20 cellular contexts compared by ENCODE assay signal in genomic region chr16:14151256-14152030, GRCh38.
DNase-seq lines count a peak whose midpoint lies in the region; ATAC-seq and TF ChIP-seq lines count a peak whose summit lies in the region.
"Had no signal": no experiment of that assay in that cellular context is flagged by ENCODE, and none has a peak within 500 bp of the region (broad histone marks: within the 10 kb centered on the region; RNA-seq: fewer than 3 reads in every experiment).

No MANE protein-coding gene starts in this region.

- H3K23ac ChIP-seq in mesenchymal stem cell (ENCODE audit: low read length in 2 of 2) (no peak overlapping the region), neuronal stem cell (ENCODE audit: low read depth, low read length, poor library complexity) (no peak overlapping the region)

- H2BK15ac ChIP-seq in mesenchymal stem cell (ENCODE audit: low read depth, poor library complexity, severe bottlenecking) (no peak overlapping the region), neuronal stem cell (ENCODE audit: low read length) (no peak overlapping the region)

- H3K27me3 ChIP-seq in fibroblast of lung (ENCODE audit: control insufficient read depth, insufficient read depth, low read length) (no peaks in the 10 kb centered on the region), mesenchymal stem cell (ENCODE audit: control insufficient read depth in 1 of 2, insufficient read depth in 1 of 2, low read length in 2 of 2) (no peaks in the 10 kb centered on the region), suprapubic skin (no peaks in the 10 kb centered on the region), neuronal stem cell (ENCODE audit: control insufficient read depth in 3 of 3, insufficient read depth in 3 of 3, low read depth in 1 of 3, low read length in 3 of 3) (no peaks in the 10 kb centered on the region)
- H3K27me3 ChIP-seq: ovary, upper lobe of left lung had no signal

- no peaks in the 10 kb centered on the region for H4K20me1 ChIP-seq in fibroblast of lung (ENCODE audit: control insufficient read depth, extremely low read depth, insufficient read depth, low read length)

- H4K8ac ChIP-seq in mesenchymal stem cell (ENCODE audit: low read length) = no peak overlapping the region
- no peak overlapping the region for H4K8ac ChIP-seq in neuronal stem cell (ENCODE audit: low read depth, low read length)

- H3K36me3 ChIP-seq in fibroblast of lung (ENCODE audit: control insufficient read depth, insufficient read depth, low read length) (no peaks in the 10 kb centered on the region), mesenchymal stem cell (ENCODE audit: control insufficient read depth in 1 of 2, insufficient read depth in 2 of 2, low read depth in 1 of 2, low read length in 2 of 2) (peaks cover 0 to 3% of the 10 kb centered on the region in 2 experiments), suprapubic skin (peaks cover 3% of the 10 kb centered on the region), neuronal stem cell (replicated peaks in 1 of 2; ENCODE audit: control insufficient read depth in 2 of 2, insufficient read depth in 2 of 2, low read length in 2 of 2) (peaks cover 0 to 17% of the 10 kb centered on the region in 2 donors)
- H3K36me3 ChIP-seq: ovary, upper lobe of left lung had no signal

- TF ChIP-seq CTCF in fibroblast of lung (conservative IDR thresholded peaks at IDR 0.05 in 1 of 2, IDR thresholded peaks at IDR 0.05 in 1 of 2; ENCODE audit: low read depth in 1 of 2, low read length in 2 of 2) = no peak
- no peak for TF ChIP-seq CTCF in suprapubic skin (IDR thresholded peaks at IDR 0.05)

- H3K27ac ChIP-seq in fibroblast of lung (ENCODE audit: insufficient read depth, low read length) (peak overlapping the region; percentile 20), mesenchymal stem cell (ENCODE audit: low read length, poor library complexity, severe bottlenecking) (no peak overlapping the region), suprapubic skin (peak overlapping the region; percentile 2), neuronal stem cell (replicated peaks; ENCODE audit: low read length) (no peak overlapping the region)
- H3K27ac ChIP-seq: epithelial cell of prostate, ovary had no signal

- no peak overlapping the region for H2BK5ac ChIP-seq in mesenchymal stem cell (ENCODE audit: low read depth, low read length, poor library complexity, severe bottlenecking)
- no peak overlapping the region for H2BK5ac ChIP-seq in neuronal stem cell (ENCODE audit: low read length)

- no CpG with 5 or more reads among the region's 2 CpGs for WGBS in mesenchymal stem cell
- 64% methylated on average over 2 of the region's 2 CpGs for WGBS in suprapubic skin
- WGBS in neuronal stem cell (ENCODE audit: extremely low coverage in 2 of 2, insufficient read length in 2 of 2, insufficient replicate concordance in 1 of 2), 2 donors = no CpG with 5 or more reads among the region's 2 CpGs

- H3K79me2 ChIP-seq in fibroblast of lung (ENCODE audit: control insufficient read depth, insufficient read depth, low read length) = no peaks in the 10 kb centered on the region

- ATAC-seq in GM21526 (IDR thresholded peaks at IDR 0.05; ENCODE audit: low FRiP score, unreplicated experiment) = no peak
- ATAC-seq: activated naive CD4-positive, alpha-beta T cell treated with anti-CD3 and anti-CD28 coated beads, Interleukin-2, amount 50 U/mL, for 72 hours; CD8-positive, alpha-beta T cell; Panc1; T-cell had no signal

- H3K18ac ChIP-seq in mesenchymal stem cell (ENCODE audit: low read depth in 1 of 2, low read length in 2 of 2) (peak overlapping the region in 1 of 2 experiments; percentile 24), neuronal stem cell (ENCODE audit: low read length) (no peak overlapping the region)

- DNase-seq in HEK293T (ENCODE audit: extremely low spot score) (peak; percentile 9), fibroblast of lung (ENCODE audit: low read depth in 2 of 2) (peak in 1 of 2 donors; percentile 14), mesenchymal stem cell (peak; percentile 60), suprapubic skin (ENCODE audit: low spot score in 2 of 2) (no peak), erythroblast (lab: John Stamatoyannopoulos, UW) (no peak), cortex of kidney (lab: John Stamatoyannopoulos, UW) (no peak), neuronal stem cell (ENCODE audit: low spot score) (no peak)
- DNase-seq: CD8-positive, alpha-beta T cell; cerebellar nuclear complex; mesendoderm; MM.1S; NCI-H2081 treated with DMSO at 0.1 percent for 48 hours; NCI-H69; ovary; T-cell; upper lobe of left lung had no signal

- no peak overlapping the region for H3K9ac ChIP-seq in fibroblast of lung (ENCODE audit: insufficient read depth, low read length)
- no peak overlapping the region for H3K9ac ChIP-seq in mesenchymal stem cell (ENCODE audit: low read length)
- H3K9ac ChIP-seq in neuronal stem cell (ENCODE audit: low read depth, low read length, poor library complexity) = no peak overlapping the region

- H4K91ac ChIP-seq in mesenchymal stem cell (ENCODE audit: low read length) (no peak overlapping the region), neuronal stem cell (ENCODE audit: low read depth, low read length, poor library complexity) (no peak overlapping the region)

- H2BK12ac ChIP-seq in mesenchymal stem cell (ENCODE audit: low read length in 2 of 2) = no peak overlapping the region
- H2BK12ac ChIP-seq in neuronal stem cell (ENCODE audit: low read length) = no peak overlapping the region

- H2AFZ ChIP-seq in fibroblast of lung (ENCODE audit: low read length) (no peak overlapping the region), mesenchymal stem cell (ENCODE audit: low read depth, low read length) (no peak overlapping the region), neuronal stem cell (ENCODE audit: low read length) (no peak overlapping the region)

- H2BK120ac ChIP-seq in mesenchymal stem cell (ENCODE audit: low read depth, low read length) (no peak overlapping the region), neuronal stem cell (ENCODE audit: low read depth, low read length) (no peak overlapping the region)

- POLR2A ChIA-PET in HEK293T (lab: Yijun Ruan, JAX) = no interaction called here

- H3K4me3 ChIP-seq in fibroblast of lung (replicated peaks in 1 of 4; ENCODE audit: control extremely low read depth in 1 of 4, insufficient read depth in 1 of 4, low read depth in 3 of 4, low read length in 4 of 4) (no peak overlapping the region), mesenchymal stem cell (ENCODE audit: insufficient read depth in 1 of 2, low read depth in 1 of 2, low read length in 2 of 2) (no peak overlapping the region), suprapubic skin (no peak overlapping the region), neuronal stem cell (ENCODE audit: low read length in 2 of 2) (no peak overlapping the region)
- H3K4me3 ChIP-seq: ovary, upper lobe of left lung had no signal

- TF ChIP-seq POLR2A in suprapubic skin (IDR thresholded peaks at IDR 0.05) = no peak
- no peak for TF ChIP-seq POLR2A in erythroblast (IDR thresholded peaks at IDR 0.05; ENCODE audit: low read length)

- H3K79me1 ChIP-seq in mesenchymal stem cell (replicated peaks; ENCODE audit: low read length, poor library complexity, severe bottlenecking) (peaks cover 19% of the 10 kb centered on the region), neuronal stem cell (ENCODE audit: low read depth, low read length) (no peaks in the 10 kb centered on the region)

- H3K14ac ChIP-seq in mesenchymal stem cell (ENCODE audit: low read length in 2 of 2) (no peak overlapping the region), neuronal stem cell (ENCODE audit: low read length) (no peak overlapping the region)

- no peak overlapping the region for H3K4me2 ChIP-seq in fibroblast of lung (ENCODE audit: extremely low read depth, insufficient read depth, low read length)
- no peak overlapping the region for H3K4me2 ChIP-seq in mesenchymal stem cell (ENCODE audit: low read length, poor library complexity, severe bottlenecking)
- no peak overlapping the region for H3K4me2 ChIP-seq in neuronal stem cell (ENCODE audit: insufficient read depth, low read length, poor library complexity, severe bottlenecking)

- H3K4ac ChIP-seq in mesenchymal stem cell (ENCODE audit: low read depth in 1 of 2, low read length in 2 of 2) (no peak overlapping the region), neuronal stem cell (ENCODE audit: low read length) (no peak overlapping the region)

- H2AK5ac ChIP-seq in mesenchymal stem cell (ENCODE audit: low read length, severe bottlenecking) (no peak overlapping the region), neuronal stem cell (ENCODE audit: low read depth, low read length) (no peak overlapping the region)

- no peaks in the 10 kb centered on the region for H3K4me1 ChIP-seq in fibroblast of lung (ENCODE audit: control insufficient read depth, extremely low read depth, insufficient read depth, low read length)
- peaks cover 2% of the 10 kb centered on the region for H3K4me1 ChIP-seq in mesenchymal stem cell (ENCODE audit: control insufficient read depth, insufficient read depth, low read depth, low read length)
- peaks cover 10% of the 10 kb centered on the region for H3K4me1 ChIP-seq in suprapubic skin
- H3K4me1 ChIP-seq in neuronal stem cell (ENCODE audit: control insufficient read depth in 2 of 2, insufficient read depth in 1 of 2, low read depth in 1 of 2, low read length in 2 of 2) = no peaks in the 10 kb centered on the region

- H3K9me3 ChIP-seq in fibroblast of lung (ENCODE audit: control insufficient read depth, insufficient read depth, low read depth, low read length) (no peaks in the 10 kb centered on the region), mesenchymal stem cell (ENCODE audit: control insufficient read depth, low read length) (no peaks in the 10 kb centered on the region), suprapubic skin (no peaks in the 10 kb centered on the region), neuronal stem cell (replicated peaks in 1 of 2; ENCODE audit: control insufficient read depth in 2 of 2, insufficient read depth in 1 of 2, low read depth in 1 of 2, low read length in 2 of 2) (no peaks in the 10 kb centered on the region)
- H3K9me3 ChIP-seq: ovary, upper lobe of left lung had no signal

- CTCF ChIA-PET in HEK293T (lab: Yijun Ruan, JAX) = no interaction called here

- TF ChIP-seq EP300 in suprapubic skin (IDR thresholded peaks at IDR 0.05) = no peak

TF ChIP-seq in HEK293T, 16 proteins besides CTCF, POLR2A, EP300 and RAD21:
- no peak for TF ChIP-seq CTBP1 (IDR thresholded peaks at IDR 0.05; ENCODE audit: borderline replicate concordance)
- TF ChIP-seq PKNOX1 (IDR thresholded peaks at IDR 0.05) = peak; percentile 75

Comparison
In these comparisons a context has a peak if more than half of its experiments do, and no peak if none do; other contexts are left out.
1. DNase-seq: peak in HEK293T (single experiment) and mesenchymal stem cell (single experiment); none in suprapubic skin (0 of 2), erythroblast (0 of 2), cortex of kidney (single experiment) and neuronal stem cell (single experiment).
2. H3K27ac ChIP-seq: peak in fibroblast of lung (single experiment) and suprapubic skin (single experiment); none in mesenchymal stem cell (single experiment) and neuronal stem cell (single experiment).